In genomic region chr3:141385386-141386079, GRCh38 we compare ENCODE assay signal across 14 cellular contexts. TPM values are rescaled to one million over a fixed set of nuclear protein-coding genes. Genes with fewer than 3 reads are reported as not detected.
DNase-seq lines count a peak whose midpoint lies in the region; ATAC-seq and TF ChIP-seq lines count a peak whose summit lies in the region.
"Had no signal": no experiment of that assay in that cellular context is flagged by ENCODE, and none has a peak within 500 bp of the region (broad histone marks: within the 10 kb centered on the region; RNA-seq: fewer than 3 reads in every experiment).

No MANE protein-coding gene starts in this region.

- H3K9me3 Mint-ChIP-seq in stimulated activated memory B cell treated with anti-CD40 and anti-IgM and Interleukin-4, amounts not matched to agents 10 μg/mL and 1 μg/mL and 100 μg/mL, for 72 hours = no peaks in the 10 kb centered on the region
- H3K9me3 Mint-ChIP-seq: T-helper 2 cell treated with Interferon-gamma antibody and Interleukin-4, amounts not matched to agents 5 μg/mL and 100 μg/mL, for 36 hours had no signal

- peak overlapping the region; percentile 78 for H3K4me3 Mint-ChIP-seq in stimulated activated memory B cell treated with anti-CD40 and anti-IgM and Interleukin-4, amounts not matched to agents 10 μg/mL and 1 μg/mL and 100 μg/mL, for 72 hours
- H3K4me3 Mint-ChIP-seq: T-helper 2 cell treated with Interferon-gamma antibody and Interleukin-4, amounts not matched to agents 5 μg/mL and 100 μg/mL, for 36 hours had no signal

- no peaks in the 10 kb centered on the region for H3K9me3 ChIP-seq in fibroblast of lung (ENCODE audit: control insufficient read depth, insufficient read depth, low read depth, low read length)

- H3K4me3 ChIP-seq in fibroblast of lung (replicated peaks in 1 of 4; ENCODE audit: control extremely low read depth in 1 of 4, insufficient read depth in 1 of 4, low read depth in 3 of 4, low read length in 4 of 4) = peak overlapping the region; percentile 57 to 98 (median 64)

- H2AFZ ChIP-seq in fibroblast of lung (ENCODE audit: low read length) = no peak overlapping the region

- H3K36me3 ChIP-seq in fibroblast of lung (ENCODE audit: control insufficient read depth, insufficient read depth, low read length) = no peaks in the 10 kb centered on the region

- peak overlapping the region; percentile 88 for H3K27ac ChIP-seq in fibroblast of lung (ENCODE audit: insufficient read depth, low read length)
- H3K27ac ChIP-seq: HL-60 had no signal

- TF ChIP-seq CTCF in fibroblast of lung (conservative IDR thresholded peaks at IDR 0.05 in 1 of 2, IDR thresholded peaks at IDR 0.05 in 1 of 2; ENCODE audit: low read depth in 1 of 2, low read length in 2 of 2) = no peak

- H3K4me1 Mint-ChIP-seq in stimulated activated memory B cell treated with anti-CD40 and anti-IgM and Interleukin-4, amounts not matched to agents 10 μg/mL and 1 μg/mL and 100 μg/mL, for 72 hours = peaks cover 35% of the 10 kb centered on the region

- no peak for ATAC-seq in stimulated activated memory B cell treated with anti-CD40 and anti-IgM and Interleukin-4, amounts not matched to agents 10 μg/mL and 1 μg/mL and 100 μg/mL, for 72 hours

- H4K20me1 ChIP-seq in fibroblast of lung (ENCODE audit: control insufficient read depth, extremely low read depth, insufficient read depth, low read length) = no peaks in the 10 kb centered on the region

- peaks cover 6% of the 10 kb centered on the region for H3K36me3 Mint-ChIP-seq in stimulated activated memory B cell treated with anti-CD40 and anti-IgM and Interleukin-4, amounts not matched to agents 10 μg/mL and 1 μg/mL and 100 μg/mL, for 72 hours

- 0 out of 2 replicates have a peak, but pooled peaks have one; percentile 22 for TF ChIP-seq POLR2A in Raji (IDR thresholded peaks at IDR 0.05; ENCODE audit: insufficient read depth, low read depth, low read length)

- H3K79me2 ChIP-seq in fibroblast of lung (ENCODE audit: control insufficient read depth, insufficient read depth, low read length) = peaks cover 62% of the 10 kb centered on the region

- no peaks in the 10 kb centered on the region for H3K27me3 Mint-ChIP-seq in stimulated activated memory B cell treated with anti-CD40 and anti-IgM and Interleukin-4, amounts not matched to agents 10 μg/mL and 1 μg/mL and 100 μg/mL, for 72 hours

- H3K4me1 ChIP-seq in fibroblast of lung (ENCODE audit: control insufficient read depth, extremely low read depth, insufficient read depth, low read length) = peaks cover 2% of the 10 kb centered on the region

- H3K9ac ChIP-seq in fibroblast of lung (ENCODE audit: insufficient read depth, low read length) = peak overlapping the region; percentile 65

- H3K27me3 ChIP-seq in fibroblast of lung (ENCODE audit: control insufficient read depth, insufficient read depth, low read length) = no peaks in the 10 kb centered on the region

- peak; percentile 50 for DNase-seq in NCI-H1694 treated with DMSO at 0.1 percent for 48 hours (lab: John Stamatoyannopoulos, UW)
- no peak for DNase-seq in NCI-H1694 (lab: John Stamatoyannopoulos, UW)
- DNase-seq in fibroblast of lung (ENCODE audit: low read depth in 2 of 2) = peak in 1 of 2 donors; percentile 66
- DNase-seq in DMS79 treated with DMSO at 0.1 percent for 48 hours (lab: John Stamatoyannopoulos, UW) = no peak
- DNase-seq in NCI-H345 treated with DMSO at 0.1 percent for 48 hours (lab: John Stamatoyannopoulos, UW; ENCODE audit: unreplicated experiment) = no peak
- DNase-seq in stimulated activated CD4-positive, alpha-beta T cell treated with anti-CD3 and anti-CD28 coated beads, Interleukin-2, amount 100 ng/mL, for 48 hours = no peak
- DNase-seq: activated naive CD4-positive, alpha-beta T cell treated with Interleukin-2 at 50 U/mL for 16 hours; GOT3; NCI-H2081 treated with DMSO at 0.1 percent for 48 hours; stimulated activated CD4-positive, alpha-beta T cell treated with anti-CD3 and anti-CD28 coated beads, Interleukin-1b, Interleukin-23, amount 100 ng/mL, for 48 hours had no signal

- H3K27ac Mint-ChIP-seq in stimulated activated memory B cell treated with anti-CD40 and anti-IgM and Interleukin-4, amounts not matched to agents 10 μg/mL and 1 μg/mL and 100 μg/mL, for 72 hours = peak overlapping the region; percentile 61
- H3K27ac Mint-ChIP-seq: T-helper 2 cell treated with Interferon-gamma antibody and Interleukin-4, amounts not matched to agents 5 μg/mL and 100 μg/mL, for 36 hours had no signal

- peak overlapping the region; percentile 61 for H3K4me2 ChIP-seq in fibroblast of lung (ENCODE audit: extremely low read depth, insufficient read depth, low read length)

RNA-seq across cellular contexts. Expression of gene ZBTB38, which starts 17.2 kb away (rescaled TPM):
- total RNA-seq in fibroblast of lung = 142 and 191 TPM in 2 replicates
- polyA plus RNA-seq in fibroblast of lung = 64.0 and 96.0 TPM in 2 replicates
- polyA plus RNA-seq in fibroblast of lung (2012) = 41.3 and 85.4 TPM in 2 replicates
- 105 and 128 TPM in 2 replicates for polyA minus RNA-seq in fibroblast of lung (ENCODE audit: low replicate concordance)
